Comparison of ENCODE assay signal across 8 cellular contexts in the genomic region with DNA sequence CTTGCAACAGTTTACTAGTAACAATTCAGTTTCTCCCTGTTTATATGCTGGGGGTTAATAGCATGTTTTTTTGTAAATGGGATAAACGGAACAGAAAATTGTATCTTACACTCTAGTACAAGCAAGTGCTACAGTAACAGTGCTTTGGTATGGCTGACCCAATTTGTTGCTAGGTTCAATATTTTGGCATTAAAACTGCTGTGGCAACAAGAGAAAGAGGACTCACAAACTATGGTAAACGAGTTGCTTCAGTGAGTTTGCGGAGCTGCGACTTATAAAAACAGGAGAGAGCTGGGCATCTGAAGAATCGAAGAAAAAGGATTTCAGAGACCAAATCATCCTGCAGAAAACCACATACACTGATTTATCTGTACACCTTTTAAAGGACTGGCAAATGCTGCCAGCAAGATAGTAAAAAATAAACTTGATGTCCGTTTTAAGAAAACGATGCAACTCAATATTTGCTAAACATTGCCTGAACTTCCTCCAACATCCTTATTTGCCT.
DNase-seq lines count a peak whose midpoint lies in the region; ATAC-seq and TF ChIP-seq lines count a peak whose summit lies in the region.

No MANE protein-coding gene starts in this region.

- H3K9me3 ChIP-seq in MM.1S (replicated peaks; ENCODE audit: insufficient read depth, low read length) (no peaks in the 10 kb centered on the region), mucosa of rectum (ENCODE audit: control insufficient read depth in 2 of 2, low read length in 2 of 2) (no peaks in the 10 kb centered on the region)

- peaks cover 86% of the 10 kb centered on the region for H3K79me2 ChIP-seq in MM.1S (ENCODE audit: low read length)

- H3K4me1 ChIP-seq in MM.1S (ENCODE audit: low read length), result peaks cover 13% of the 10 kb centered on the region
- peaks cover 21 to 28% of the 10 kb centered on the region in 2 donors for H3K4me1 ChIP-seq in mucosa of rectum (ENCODE audit: control insufficient read depth in 2 of 2, insufficient read depth in 2 of 2, low read length in 2 of 2)

- H3K27ac ChIP-seq in MM.1S (ENCODE audit: low read length), result peak overlapping the region; percentile 69; the same call in 1 of the 2 replicates
- peak overlapping the region; percentile 94 to 96 for H3K27ac ChIP-seq in mucosa of rectum (ENCODE audit: low read depth in 2 of 2, low read length in 2 of 2)

- H3F3A ChIP-seq in MM.1S (ENCODE audit: insufficient read depth, low read length), result peaks cover 10% of the 10 kb centered on the region

- H3K9ac ChIP-seq in MM.1S (ENCODE audit: low read length) (peak overlapping the region; percentile 14; the same call in 1 of the 2 replicates), mucosa of rectum (ENCODE audit: low read depth in 1 of 2, low read length in 2 of 2) (peak overlapping the region; percentile 94 to 96)

- no peaks in the 10 kb centered on the region for H3K27me3 Mint-ChIP-seq in dendritic cell treated with granulocyte-macrophage colony-stimulating factor and Interleukin-4, amounts not matched to agents 40 ng/mL and 50 ng/mL, for 4 days

- peak overlapping the region; percentile 87 for H3K4me3 Mint-ChIP-seq in dendritic cell treated with granulocyte-macrophage colony-stimulating factor and Interleukin-4, amounts not matched to agents 40 ng/mL and 50 ng/mL, for 4 days

- no peaks in the 10 kb centered on the region for H3K36me3 ChIP-seq in MM.1S (replicated peaks; ENCODE audit: insufficient read depth, low read length)
- H3K36me3 ChIP-seq in mucosa of rectum (ENCODE audit: control insufficient read depth in 2 of 2, insufficient read depth in 2 of 2, low read length in 2 of 2), result peaks cover 5 to 7% of the 10 kb centered on the region in 2 donors

- H3K27me3 ChIP-seq in MM.1S (replicated peaks; ENCODE audit: insufficient read depth, low read length) (no peaks in the 10 kb centered on the region), mucosa of rectum (ENCODE audit: control insufficient read depth in 2 of 2, insufficient read depth in 2 of 2, low read length in 2 of 2) (no peaks in the 10 kb centered on the region)

- H3K9me2 ChIP-seq in MM.1S (replicated peaks; ENCODE audit: insufficient read depth, low read length), result no peaks in the 10 kb centered on the region

- no peak overlapping the region for H2AFZ ChIP-seq in MM.1S (ENCODE audit: low read length)

- H3K9me3 Mint-ChIP-seq in dendritic cell treated with granulocyte-macrophage colony-stimulating factor and Interleukin-4, amounts not matched to agents 40 ng/mL and 50 ng/mL, for 4 days, result no peaks in the 10 kb centered on the region

- peak overlapping the region; percentile 93 for H3K4me2 ChIP-seq in MM.1S (ENCODE audit: low read depth, low read length)

- no peak for ATAC-seq in GM21786 (IDR thresholded peaks at IDR 0.05; ENCODE audit: unreplicated experiment)

- peaks cover 61% of the 10 kb centered on the region for H3K36me3 Mint-ChIP-seq in dendritic cell treated with granulocyte-macrophage colony-stimulating factor and Interleukin-4, amounts not matched to agents 40 ng/mL and 50 ng/mL, for 4 days (ENCODE audit: low read depth)

- peaks cover 47% of the 10 kb centered on the region for H3K4me1 Mint-ChIP-seq in dendritic cell treated with granulocyte-macrophage colony-stimulating factor and Interleukin-4, amounts not matched to agents 40 ng/mL and 50 ng/mL, for 4 days (ENCODE audit: low read depth)

- peaks cover 17% of the 10 kb centered on the region; the same call in 1 of the 2 replicates for H4K20me1 ChIP-seq in MM.1S (ENCODE audit: insufficient read depth, low read length)

- peak overlapping the region; percentile 92 for H3K27ac Mint-ChIP-seq in dendritic cell treated with granulocyte-macrophage colony-stimulating factor and Interleukin-4, amounts not matched to agents 40 ng/mL and 50 ng/mL, for 4 days

- intact Hi-C loops in dendritic cell treated with granulocyte-macrophage colony-stimulating factor and Interleukin-4, amounts not matched to agents 40 ng/mL and 50 ng/mL, for 4 days (cut with micrococcal nuclease), result no loop called here

- H3K4me3 ChIP-seq in MM.1S (ENCODE audit: low read length), result peak overlapping the region; percentile 82
- H3K4me3 ChIP-seq in mucosa of rectum (ENCODE audit: low read length in 2 of 2), result peak overlapping the region; percentile 89 to 90

- no peak for TF ChIP-seq CTCF in MM.1S (IDR thresholded peaks at IDR 0.05; ENCODE audit: low read length)

- peak; percentile 13 for DNase-seq in CD1c-positive myeloid dendritic cell (ENCODE audit: extremely low spot score)
- no peak for DNase-seq in MM.1S
- no peak for DNase-seq in stimulated activated CD8-positive, alpha-beta memory T cell treated with anti-CD3 and anti-CD28 coated beads, Interleukin-4, amount 100 ng/mL, for 48 hours
- DNase-seq in NCI-H510A treated with DMSO at 0.1 percent for 48 hours (lab: John Stamatoyannopoulos, UW), result no peak
- no peak for DNase-seq in NCI-H2227 treated with DMSO at 0.1 percent for 48 hours (lab: John Stamatoyannopoulos, UW)
